Comparison of ENCODE assay signal across 8 cellular contexts in genomic region chr1:97243973-97244560, GRCh38.
A peak's percentile ranks its signal among the peaks of the same experiment; 100 is the strongest.
DNase-seq lines count a peak whose midpoint lies in the region; ATAC-seq and TF ChIP-seq lines count a peak whose summit lies in the region.

No MANE protein-coding gene starts in this region.

- peak; percentile 77 for TF ChIP-seq CTCF in OCI-LY7 (conservative IDR thresholded peaks at IDR 0.05; ENCODE audit: low read length)

- H3K79me2 ChIP-seq in GM23248 (ENCODE audit: insufficient read depth) (no peaks in the 10 kb centered on the region), OCI-LY7 (ENCODE audit: insufficient read depth, low read depth, low read length) (no peaks in the 10 kb centered on the region)

- 98 to 99% methylated on average over 2 of the region's 2 CpGs for WGBS in GM23248 (ENCODE audit: low coverage in 1 of 2, low lambda C conversion rate in 2 of 2, missing lambda C conversion rate in 2 of 2), 2 experiments

- no peak overlapping the region for H3K4me2 ChIP-seq in GM23248 (ENCODE audit: unreplicated experiment)
- H3K4me2 ChIP-seq in OCI-LY7 (ENCODE audit: low read length) = no peak overlapping the region

- BruUV-seq in OCI-LY7 (replicated peaks; lab: Mats Ljungman, UMichigan) = no TSS peak

- H3K4me1 ChIP-seq in GM23248 (ENCODE audit: insufficient read depth) = peaks cover 8% of the 10 kb centered on the region
- H3K4me1 ChIP-seq in OCI-LY7 (ENCODE audit: insufficient read depth, low read length, poor library complexity, severe bottlenecking) = no peaks in the 10 kb centered on the region
- no peaks in the 10 kb centered on the region for H3K4me1 ChIP-seq in effector memory CD4-positive, alpha-beta T cell (ENCODE audit: control insufficient read depth, insufficient read depth, low read length, poor library complexity, severe bottlenecking)

- H3K27me3 ChIP-seq in GM23248 (replicated peaks; ENCODE audit: insufficient read depth) = no peaks in the 10 kb centered on the region
- H3K27me3 ChIP-seq in effector memory CD4-positive, alpha-beta T cell (replicated peaks; ENCODE audit: control insufficient read depth, insufficient read depth, low read length, poor library complexity, severe bottlenecking) = no peaks in the 10 kb centered on the region

- H3K27ac ChIP-seq in GM23248 = no peak overlapping the region
- H3K27ac ChIP-seq in OCI-LY7 (ENCODE audit: low read depth, low read length, poor library complexity, severe bottlenecking) = no peak overlapping the region
- no peak overlapping the region for H3K27ac ChIP-seq in effector memory CD4-positive, alpha-beta T cell (ENCODE audit: insufficient read depth, low read length, poor library complexity, severe bottlenecking)

- no peak overlapping the region for H3K9ac ChIP-seq in GM23248

- H3K36me3 ChIP-seq in GM23248 (ENCODE audit: low read depth) (no peaks in the 10 kb centered on the region), OCI-LY7 (ENCODE audit: insufficient read depth, low read length) (no peaks in the 10 kb centered on the region)
- H3K36me3 ChIP-seq in effector memory CD4-positive, alpha-beta T cell (ENCODE audit: control insufficient read depth, insufficient read depth, low read length) = no peaks in the 10 kb centered on the region

- H2AFZ ChIP-seq in GM23248 (no peak overlapping the region), OCI-LY7 (ENCODE audit: low read length) (no peak overlapping the region)

- H3K9me3 ChIP-seq in GM23248 (ENCODE audit: low read depth) = no peaks in the 10 kb centered on the region
- H3K9me3 ChIP-seq in OCI-LY7 (ENCODE audit: low read length) = no peaks in the 10 kb centered on the region
- no peaks in the 10 kb centered on the region for H3K9me3 ChIP-seq in effector memory CD4-positive, alpha-beta T cell (ENCODE audit: control insufficient read depth, low read length)

- in situ Hi-C loops in GM23248 (cut with MboI) = no loop called here

- DNase-seq in GM03348 (ENCODE audit: low spot score) (peak; percentile 4), GM23248 (peak; percentile 40), OCI-LY7 (ENCODE audit: low spot score) (peak; percentile 21), globus pallidus (ENCODE audit: low spot score) (peak; percentile 47), cerebellar nuclear complex (lab: John Stamatoyannopoulos, UW) (no peak)
- no peak for DNase-seq in stimulated activated CD4-positive, alpha-beta T cell treated with anti-CD3 and anti-CD28 coated beads, Interleukin-15, amount 100 ng/mL, for 24 hours
- DNase-seq in effector memory CD4-positive, alpha-beta T cell = no peak

- ATAC-seq in GM19452 (IDR thresholded peaks at IDR 0.05; ENCODE audit: unreplicated experiment) = no peak

- POLR2A ChIA-PET in OCI-LY7 (lab: Charles Lee) = interaction anchor here (0.8 to 1.3 kb wide), 2 partner anchors 38 to 406 kb away, joined by 3 to 4 read pairs; no protein-coding TSS in a partner anchor

- H3K9me2 ChIP-seq in GM23248 (ENCODE audit: insufficient read depth) (no peaks in the 10 kb centered on the region), OCI-LY7 (ENCODE audit: insufficient read depth, low read length) (no peaks in the 10 kb centered on the region)

- H3K4me3 ChIP-seq in GM23248 = no peak overlapping the region
- H3K4me3 ChIP-seq in OCI-LY7 (ENCODE audit: low read depth, low read length, poor library complexity, severe bottlenecking) = no peak overlapping the region
- H3K4me3 ChIP-seq in effector memory CD4-positive, alpha-beta T cell (ENCODE audit: insufficient read depth, low read depth, low read length, poor library complexity, severe bottlenecking) = no peak overlapping the region

- CTCF ChIA-PET in OCI-LY7 (lab: Charles Lee; ENCODE audit: unreplicated experiment) = no interaction called here

- no peaks in the 10 kb centered on the region for H4K20me1 ChIP-seq in GM23248 (ENCODE audit: insufficient read depth)
- no peaks in the 10 kb centered on the region for H4K20me1 ChIP-seq in OCI-LY7 (ENCODE audit: insufficient read depth, low read length)

- H3F3A ChIP-seq in GM23248 (ENCODE audit: insufficient read depth) = no peaks in the 10 kb centered on the region

- intact Hi-C loops in OCI-LY7 (cut with micrococcal nuclease; ENCODE audit: unreplicated experiment) = loop anchor here (5.0 to 10.0 kb wide), 2 partner anchors 291 to 578 kb away; no protein-coding TSS in a partner anchor

Comparison
In these comparisons a context has a peak if more than half of its experiments do, and no peak if none do; other contexts are left out.
1. DNase-seq: peak in GM03348 (single experiment), GM23248 (single experiment), OCI-LY7 (single experiment) and globus pallidus (single experiment); none in cerebellar nuclear complex (0 of 2), stimulated activated CD4-positive, alpha-beta T cell treated with anti-CD3 and anti-CD28 coated beads, Interleukin-15, amount 100 ng/mL, for 24 hours (single experiment) and effector memory CD4-positive, alpha-beta T cell (0 of 3).